Comparison of ENCODE assay signal across 13 cellular contexts in genomic region chr11:16153951-16154350, GRCh38.
DNase-seq lines count a peak whose midpoint lies in the region; ATAC-seq, FAIRE-seq and TF ChIP-seq lines count a peak whose summit lies in the region.
"Had no signal": no experiment of that assay in that cellular context is flagged by ENCODE, and none has a peak within 500 bp of the region (broad histone marks: within the 10 kb centered on the region; RNA-seq: fewer than 3 reads in every experiment).

No MANE protein-coding gene starts in this region.

- peak overlapping the region; percentile 48 to 70; a peak in 5 of 6 replicates for H3K27ac ChIP-seq in A549
- peak overlapping the region; percentile 76 for H3K27ac ChIP-seq in PC-9
- H3K27ac ChIP-seq in epithelial cell of prostate = peak overlapping the region; percentile 86
- H3K27ac ChIP-seq in mesodermal cell (ENCODE audit: low read depth, low read length, severe bottlenecking) = peak overlapping the region; percentile 42
- no peak overlapping the region for H3K27ac ChIP-seq in sigmoid colon

- no peak for ATAC-seq in A549
- ATAC-seq: K562 had no signal

- H3K79me2 ChIP-seq in PC-9 (ENCODE audit: low read depth) = no peaks in the 10 kb centered on the region

- H3K36me3 ChIP-seq in PC-9 (ENCODE audit: low read depth) (no peaks in the 10 kb centered on the region), mesodermal cell (ENCODE audit: control insufficient read depth, insufficient read depth, low read length) (no peaks in the 10 kb centered on the region), sigmoid colon (no peaks in the 10 kb centered on the region)

- CTCF ChIA-PET in A549 (lab: Yijun Ruan, JAX) = no interaction called here
- CTCF ChIA-PET in PC-9 (lab: Charles Lee) = interaction anchor here (0.5 kb wide), 1 partner anchor 22 kb away, joined by 3 read pairs; no protein-coding TSS in a partner anchor

- peaks cover 7% of the 10 kb centered on the region; the same call in 1 of the 2 replicates for H3F3A ChIP-seq in PC-9 (ENCODE audit: insufficient read depth, low read depth)

- H3K4me2 ChIP-seq in A549 (peak overlapping the region; percentile 52), PC-9 (peak overlapping the region; percentile 58)

- no peak for TF ChIP-seq CTCF in A549 (IDR thresholded peaks at IDR 0.05)
- no peak for TF ChIP-seq CTCF in PC-9 (conservative IDR thresholded peaks at IDR 0.05)
- no peak for TF ChIP-seq CTCF in sigmoid colon (IDR thresholded peaks at IDR 0.05)
- TF ChIP-seq CTCF in D721Med (IDR thresholded peaks at IDR 0.05; ENCODE audit: insufficient read depth, missing control alignments) = no peak

- intact Hi-C loops in PC-9 (cut with micrococcal nuclease; ENCODE audit: unreplicated experiment) (loop anchor here (2.0 to 5.0 kb wide), 2 partner anchors 185 to 453 kb away; no protein-coding TSS in a partner anchor), sigmoid colon (cut with DNase I) (no loop called here)

- H4K20me1 ChIP-seq in PC-9 (ENCODE audit: insufficient read depth) = no peaks in the 10 kb centered on the region

- H3K9me3 ChIP-seq in A549 (no peaks in the 10 kb centered on the region), PC-9 (ENCODE audit: insufficient read depth, low read depth) (no peaks in the 10 kb centered on the region), mesodermal cell (ENCODE audit: control insufficient read depth, low read length) (no peaks in the 10 kb centered on the region), sigmoid colon (no peaks in the 10 kb centered on the region)

- no peak for TF ChIP-seq EP300 in A549 (IDR thresholded peaks at IDR 0.05)
- TF ChIP-seq EP300 in sigmoid colon (IDR thresholded peaks at IDR 0.05) = no peak

- no TSS peak for BruUV-seq in PC-9 (replicated peaks; lab: Mats Ljungman, UMichigan)

- H3K27me3 ChIP-seq in PC-9 (ENCODE audit: insufficient read depth, low read depth) (no peaks in the 10 kb centered on the region), sigmoid colon (no peaks in the 10 kb centered on the region)

- H3K4me1 ChIP-seq in A549 (peaks cover 56% of the 10 kb centered on the region), PC-9 (replicated peaks; ENCODE audit: insufficient read depth) (peaks cover 25% of the 10 kb centered on the region), mesodermal cell (ENCODE audit: control insufficient read depth, insufficient read depth, low read length, poor library complexity, severe bottlenecking) (peaks cover 20% of the 10 kb centered on the region), sigmoid colon (no peaks in the 10 kb centered on the region)

- no peak overlapping the region for H3K4me3 ChIP-seq in A549
- H3K4me3 ChIP-seq in PC-9 = 0 out of 2 replicates have a peak overlapping the region, but pooled peaks have one; percentile 13
- H3K4me3 ChIP-seq in mesodermal cell (ENCODE audit: extremely low read depth, insufficient read depth, low read length, poor library complexity, severe bottlenecking) = no peak overlapping the region
- H3K4me3 ChIP-seq in sigmoid colon = no peak overlapping the region
- H3K4me3 ChIP-seq: K562 had no signal

- 38% methylated on average over 2 of the region's 2 CpGs for WGBS in A549 (ENCODE audit: missing lambda C conversion rate)
- WGBS in mesodermal cell (ENCODE audit: insufficient coverage in 2 of 2), 2 experiments = 57 to 100% methylated on average over 1 of the region's 2 CpGs
- WGBS in sigmoid colon, 2 donors = 73 to 91% methylated on average over 2 of the region's 2 CpGs

- TF ChIP-seq POLR2A in A549 (IDR thresholded peaks at IDR 0.05; ENCODE audit: low read length) (no peak), sigmoid colon (IDR thresholded peaks at IDR 0.05) (no peak)

- no peaks in the 10 kb centered on the region for H3K9me2 ChIP-seq in PC-9 (ENCODE audit: insufficient read depth)

- DNase-seq in A549 (ENCODE audit: low read depth in 1 of 2, low spot score in 1 of 2) (no peak), PC-9 (peak in 1 of 2 experiments; percentile 76), epithelial cell of prostate (ENCODE audit: low read depth, low spot score) (no peak), sigmoid colon (no peak), D721Med (ENCODE audit: insufficient read length, low spot score) (no peak), kidney glomerular epithelial cell (lab: John Stamatoyannopoulos, UW) (no peak)
- DNase-seq: CD4-positive, alpha-beta T cell; NCI-H1105 treated with DMSO at 0.1 percent for 48 hours; NCI-H1694; NCI-H524 treated with DMSO at 0.1 percent for 48 hours had no signal

- TF ChIP-seq RAD21 in A549 (conservative IDR thresholded peaks at IDR 0.05 in 1 of 2, IDR thresholded peaks at IDR 0.05 in 1 of 2) = no peak

- FAIRE-seq in A549 (lab: Jason Lieb, UNC) = no peak
- no peak for FAIRE-seq in D721Med (lab: Jason Lieb, UNC)
- FAIRE-seq: A204.1, K562 had no signal

- no peak overlapping the region for H2AFZ ChIP-seq in PC-9

- POLR2A ChIA-PET in A549 (lab: Yijun Ruan, JAX) = no interaction called here
- POLR2A ChIA-PET in PC-9 (lab: Charles Lee; ENCODE audit: unreplicated experiment) = interaction anchor here (0.6 to 0.7 kb wide), 2 partner anchors 22 to 69 kb away, joined by 3 to 8 read pairs; no protein-coding TSS in a partner anchor

TF ChIP-seq in A549, 52 proteins besides CTCF, POLR2A, EP300 and RAD21:
- TF ChIP-seq RARB (CRISPR knock-in tag; IDR thresholded peaks at IDR 0.05) (no peak), ELK1 (IDR thresholded peaks at IDR 0.05; ENCODE audit: low read depth, low read length) (no peak), CBX2 (IDR thresholded peaks at IDR 0.05; ENCODE audit: borderline replicate concordance, low read depth) (no peak), REST (IDR thresholded peaks at IDR 0.05) (no peak), MYC (IDR thresholded peaks at IDR 0.05; ENCODE audit: borderline replicate concordance, low read length) (no peak), POLR2AphosphoS2 (conservative IDR thresholded peaks at IDR 0.05; ENCODE audit: low read length) (no peak), NFE2L2 (conservative IDR thresholded peaks at IDR 0.05; ENCODE audit: low read length) (no peak), CHD2 (IDR thresholded peaks at IDR 0.05; ENCODE audit: low read length, partially characterized antibody) (no peak), HOXB13 (CRISPR knock-in tag; IDR thresholded peaks at IDR 0.05; ENCODE audit: low read depth) (no peak), RNF2 (IDR thresholded peaks at IDR 0.05; ENCODE audit: borderline replicate concordance, low read depth) (no peak), TFCP2L1 (CRISPR knock-in tag; IDR thresholded peaks at IDR 0.05) (no peak)

Comparison
In these comparisons a context has a peak if more than half of its experiments do, and no peak if none do; other contexts are left out.
1. H3K27ac ChIP-seq: peak in A549 (2 of 2), PC-9 (single experiment), epithelial cell of prostate (single experiment) and mesodermal cell (single experiment); none in sigmoid colon (0 of 4).